ENCODE assay signal across 24 cellular contexts in genomic region chr11:134471341-134472187, GRCh38. TPM values are rescaled to one million over a fixed set of nuclear protein-coding genes. Genes with fewer than 3 reads are reported as not detected.
A peak's percentile ranks its signal among the peaks of the same experiment; 100 is the strongest.
DNase-seq lines count a peak whose midpoint lies in the region; FAIRE-seq and TF ChIP-seq lines count a peak whose summit lies in the region.
"Had no signal": no experiment of that assay in that cellular context is flagged by ENCODE, and none has a peak within 500 bp of the region (broad histone marks: within the 10 kb centered on the region; RNA-seq: fewer than 3 reads in every experiment).

No MANE protein-coding gene starts in this region.

- H3K36me3 ChIP-seq in endodermal cell (ENCODE audit: control insufficient read depth, insufficient read depth, low read length) (no peaks in the 10 kb centered on the region), OCI-LY7 (ENCODE audit: insufficient read depth, low read length) (no peaks in the 10 kb centered on the region)
- H3K36me3 ChIP-seq: prostate gland, SJCRH30, upper lobe of left lung had no signal

- WGBS in endodermal cell (ENCODE audit: insufficient coverage in 1 of 2, insufficient read length in 1 of 2), 2 experiments = 89 to 93% methylated on average over 21 to 27 of the region's 27 CpGs

- CTCF ChIA-PET in OCI-LY7 (lab: Charles Lee; ENCODE audit: unreplicated experiment) = no interaction called here

- POLR2A ChIA-PET in OCI-LY7 (lab: Charles Lee) = no interaction called here

- H3K4me1 ChIP-seq in endodermal cell (ENCODE audit: control insufficient read depth, insufficient read depth, low read length) (no peaks in the 10 kb centered on the region), OCI-LY7 (ENCODE audit: insufficient read depth, low read length, poor library complexity, severe bottlenecking) (no peaks in the 10 kb centered on the region)
- H3K4me1 ChIP-seq: foreskin keratinocyte, prostate gland, SJCRH30 had no signal

- no TSS peak for BruUV-seq in OCI-LY7 (replicated peaks; lab: Mats Ljungman, UMichigan)

- H3K27ac ChIP-seq in endodermal cell (ENCODE audit: low read depth, low read length) (no peak overlapping the region), OCI-LY7 (ENCODE audit: low read depth, low read length, poor library complexity, severe bottlenecking) (no peak overlapping the region)
- H3K27ac ChIP-seq: foreskin keratinocyte, prostate gland, SJCRH30, upper lobe of left lung had no signal

- no peak overlapping the region for H3K27ac Mint-ChIP-seq in endodermal cell
- H3K27ac Mint-ChIP-seq in activated T-helper 2 cell treated with anti-CD3 and anti-CD28 coated beads, Interferon-gamma antibody, Interleukin-2, Interleukin-4, amounts not matched to agents 10 μg/mL and 5 μg/mL and 100 μg/mL, durations not matched to agents 14 hours and 24 hours and 36 hours = no peak overlapping the region
- H3K27ac Mint-ChIP-seq: nephron progenitor cell; stimulated activated naive CD8-positive, alpha-beta T cell treated with anti-CD3 and anti-CD28 coated beads, Interleukin-15, Interleukin-2, amounts not matched to agents 100 ng/mL and 50 ng/mL, for 24 hours; T-helper 17 cell had no signal

- no peaks in the 10 kb centered on the region for H3K9me3 Mint-ChIP-seq in endodermal cell
- no peaks in the 10 kb centered on the region for H3K9me3 Mint-ChIP-seq in activated T-helper 2 cell treated with anti-CD3 and anti-CD28 coated beads, Interferon-gamma antibody, Interleukin-2, Interleukin-4, amounts not matched to agents 10 μg/mL and 5 μg/mL and 100 μg/mL, durations not matched to agents 14 hours and 24 hours and 36 hours
- H3K9me3 Mint-ChIP-seq: nephron progenitor cell; stimulated activated naive CD8-positive, alpha-beta T cell treated with anti-CD3 and anti-CD28 coated beads, Interleukin-15, Interleukin-2, amounts not matched to agents 100 ng/mL and 50 ng/mL, for 24 hours had no signal

- intact Hi-C loops in activated T-helper 2 cell treated with anti-CD3 and anti-CD28 coated beads, Interferon-gamma antibody, Interleukin-2, Interleukin-4, amounts not matched to agents 10 μg/mL and 5 μg/mL and 100 μg/mL, durations not matched to agents 14 hours and 24 hours and 36 hours (cut with micrococcal nuclease) = no loop called here
- intact Hi-C loops in OCI-LY7 (cut with micrococcal nuclease; ENCODE audit: unreplicated experiment) = no loop called here

- H3K9me2 ChIP-seq in OCI-LY7 (ENCODE audit: insufficient read depth, low read length) = no peaks in the 10 kb centered on the region

- no peak overlapping the region for H3K4me2 ChIP-seq in OCI-LY7 (ENCODE audit: low read length)

- H2AFZ ChIP-seq in OCI-LY7 (ENCODE audit: low read length) = no peak overlapping the region

- H3K27me3 ChIP-seq in endodermal cell (ENCODE audit: control insufficient read depth, insufficient read depth, low read length, poor library complexity, severe bottlenecking) = peaks cover 25% of the 10 kb centered on the region
- H3K27me3 ChIP-seq: foreskin keratinocyte, upper lobe of left lung had no signal

- H3K79me2 ChIP-seq in OCI-LY7 (ENCODE audit: insufficient read depth, low read depth, low read length) = no peaks in the 10 kb centered on the region

- no peaks in the 10 kb centered on the region for H3K4me1 Mint-ChIP-seq in endodermal cell
- no peaks in the 10 kb centered on the region for H3K4me1 Mint-ChIP-seq in activated T-helper 2 cell treated with anti-CD3 and anti-CD28 coated beads, Interferon-gamma antibody, Interleukin-2, Interleukin-4, amounts not matched to agents 10 μg/mL and 5 μg/mL and 100 μg/mL, durations not matched to agents 14 hours and 24 hours and 36 hours (ENCODE audit: low read depth)
- H3K4me1 Mint-ChIP-seq: nephron progenitor cell had no signal

- H3K9me3 ChIP-seq in endodermal cell (ENCODE audit: control insufficient read depth, low read length) (no peaks in the 10 kb centered on the region), OCI-LY7 (ENCODE audit: low read length) (no peaks in the 10 kb centered on the region)
- H3K9me3 ChIP-seq: prostate gland, SJCRH30, upper lobe of left lung had no signal

- TF ChIP-seq CTCF in D721Med (IDR thresholded peaks at IDR 0.05; ENCODE audit: insufficient read depth, missing control alignments) (no peak), endodermal cell (conservative IDR thresholded peaks at IDR 0.05) (no peak), OCI-LY7 (conservative IDR thresholded peaks at IDR 0.05; ENCODE audit: low read length) (no peak)

- H3K36me3 Mint-ChIP-seq in endodermal cell (ENCODE audit: low read depth) = no peaks in the 10 kb centered on the region
- H3K36me3 Mint-ChIP-seq in activated T-helper 2 cell treated with anti-CD3 and anti-CD28 coated beads, Interferon-gamma antibody, Interleukin-2, Interleukin-4, amounts not matched to agents 10 μg/mL and 5 μg/mL and 100 μg/mL, durations not matched to agents 14 hours and 24 hours and 36 hours (ENCODE audit: low read depth) = no peaks in the 10 kb centered on the region

- H4K20me1 ChIP-seq in OCI-LY7 (ENCODE audit: insufficient read depth, low read length) = no peaks in the 10 kb centered on the region

- FAIRE-seq in D721Med (lab: Jason Lieb, UNC) = no peak
- FAIRE-seq: bronchial epithelial cell had no signal

- H3K4me3 ChIP-seq in endodermal cell (ENCODE audit: low read length) = no peak overlapping the region
- H3K4me3 ChIP-seq in OCI-LY7 (ENCODE audit: low read depth, low read length, poor library complexity, severe bottlenecking) = no peak overlapping the region
- H3K4me3 ChIP-seq: prostate gland, SJCRH30, upper lobe of left lung had no signal

- H3K27me3 Mint-ChIP-seq in endodermal cell (ENCODE audit: insufficient read depth) = peaks cover 30% of the 10 kb centered on the region
- H3K27me3 Mint-ChIP-seq in activated T-helper 2 cell treated with anti-CD3 and anti-CD28 coated beads, Interferon-gamma antibody, Interleukin-2, Interleukin-4, amounts not matched to agents 10 μg/mL and 5 μg/mL and 100 μg/mL, durations not matched to agents 14 hours and 24 hours and 36 hours (ENCODE audit: low read depth) = peaks cover 11% of the 10 kb centered on the region

- no peak overlapping the region for H3K9ac ChIP-seq in endodermal cell (ENCODE audit: extremely low read depth, low read length, poor library complexity, severe bottlenecking)

- no peak overlapping the region for H3K4me3 Mint-ChIP-seq in endodermal cell
- no peak overlapping the region for H3K4me3 Mint-ChIP-seq in activated T-helper 2 cell treated with anti-CD3 and anti-CD28 coated beads, Interferon-gamma antibody, Interleukin-2, Interleukin-4, amounts not matched to agents 10 μg/mL and 5 μg/mL and 100 μg/mL, durations not matched to agents 14 hours and 24 hours and 36 hours (ENCODE audit: low read depth)
- H3K4me3 Mint-ChIP-seq: nephron progenitor cell; stimulated activated naive CD8-positive, alpha-beta T cell treated with anti-CD3 and anti-CD28 coated beads, Interleukin-15, Interleukin-2, amounts not matched to agents 100 ng/mL and 50 ng/mL, for 24 hours; T-helper 17 cell had no signal

- DNase-seq in D721Med (ENCODE audit: insufficient read length, low spot score) = peak; percentile 91
- peak; percentile 59 for DNase-seq in NCI-H2227 (lab: John Stamatoyannopoulos, UW; ENCODE audit: unreplicated experiment)
- DNase-seq in endodermal cell = peak; percentile 38
- peak; percentile 17 for DNase-seq in pons (ENCODE audit: low spot score)
- DNase-seq in activated T-helper 2 cell treated with anti-CD3 and anti-CD28 coated beads, Interferon-gamma antibody, Interleukin-2, Interleukin-4, amounts not matched to agents 10 μg/mL and 5 μg/mL and 100 μg/mL, durations not matched to agents 14 hours and 24 hours and 36 hours (ENCODE audit: low spot score) = no peak
- no peak for DNase-seq in OCI-LY7 (ENCODE audit: low spot score)
- no peak for DNase-seq in CD1c-positive myeloid dendritic cell (ENCODE audit: extremely low spot score)
- no peak for DNase-seq in ecto neural progenitor cell (ENCODE audit: low spot score)
- DNase-seq: activated CD4-positive, alpha-beta T cell treated with anti-CD3 and anti-CD28 coated beads, Interleukin-2, amount 50 U/mL, for 4 hours; activated CD8-positive, alpha-beta memory T cell treated with anti-CD3 and anti-CD28 coated beads, Interleukin-2, amount 50 U/mL, for 48 hours; activated effector memory CD4-positive, alpha-beta T cell treated with Interleukin-2 at 50 U/mL for 16 hours; AML-193; foreskin keratinocyte; NCI-H1092 treated with DMSO at 0.1 percent for 48 hours; nephron progenitor cell; SJCRH30; stimulated activated CD4-positive, alpha-beta T cell treated with anti-CD3 and anti-CD28 coated beads, Interleukin-2, amount 100 ng/mL, for 24 hours; T-helper 17 cell had no signal

RNA-seq across cellular contexts. Expression of gene B3GAT1, which starts 59.5 kb away (rescaled TPM):
- total RNA-seq in endodermal cell (10 to 100 TPM; 20.6 to 29.5 TPM), OCI-LY7 (2022) (not detected in 2 replicates)
- polyA plus RNA-seq in endodermal cell (2013, experiment 1 of 2) = 28.8 TPM
- 26.2 TPM for polyA plus RNA-seq in endodermal cell (2013, experiment 2 of 2)
- 0.05 and 0.27 TPM in 2 replicates for total RNA-seq in activated T-helper 2 cell treated with anti-CD3 and anti-CD28 coated beads, Interferon-gamma antibody, Interleukin-2, Interleukin-4, amounts not matched to agents 10 μg/mL and 5 μg/mL and 100 μg/mL, durations not matched to agents 14 hours and 24 hours and 36 hours
- not detected in 2 replicates for total RNA-seq in OCI-LY7 (2014; rRNA removed; shearing (Covaris generic))
- total RNA-seq: dermis microvascular lymphatic vessel endothelial cell, epithelial cell of proximal tubule, SJCRH30 had no signal

Comparison
In these comparisons a context has a peak if more than half of its experiments do, and no peak if none do; other contexts are left out.
1. DNase-seq: peak in D721Med (single experiment), NCI-H2227 (single experiment), endodermal cell (single experiment) and pons (single experiment); none in activated T-helper 2 cell treated with anti-CD3 and anti-CD28 coated beads, Interferon-gamma antibody, Interleukin-2, Interleukin-4, amounts not matched to agents 10 μg/mL and 5 μg/mL and 100 μg/mL, durations not matched to agents 14 hours and 24 hours and 36 hours (single experiment), OCI-LY7 (single experiment), CD1c-positive myeloid dendritic cell (single experiment) and ecto neural progenitor cell (single experiment).
2. RNA of gene B3GAT1, which starts 59.5 kb away (total RNA-seq): 20.6 to 29.5 TPM in endodermal cell; 0.05 to 0.27 TPM in activated T-helper 2 cell treated with anti-CD3 and anti-CD28 coated beads, Interferon-gamma antibody, Interleukin-2, Interleukin-4, amounts not matched to agents 10 μg/mL and 5 μg/mL and 100 μg/mL, durations not matched to agents 14 hours and 24 hours and 36 hours and not detected in OCI-LY7; every median in the first group is over 10 times any median in the second.